Comparison of ENCODE assay signal across 7 cellular contexts in genomic region chr1:29282924-29283803, GRCh38. TPM values are rescaled to one million over a fixed set of nuclear protein-coding genes. Genes with fewer than 3 reads are reported as not detected.
A peak's percentile ranks its signal among the peaks of the same experiment; 100 is the strongest.
DNase-seq lines count a peak whose midpoint lies in the region; ATAC-seq and FAIRE-seq lines count a peak whose summit lies in the region.

No MANE protein-coding gene starts in this region.

- H3K27me3 ChIP-seq in iPS-18a (ENCODE audit: control insufficient read depth, insufficient read depth, low read length), result no peaks in the 10 kb centered on the region
- H3K27me3 ChIP-seq in aorta (ENCODE audit: control insufficient read depth in 1 of 2, insufficient read depth in 2 of 2, low read length in 1 of 2), result no peaks in the 10 kb centered on the region

- H3K27ac ChIP-seq in iPS-18a (ENCODE audit: low read length), result peak overlapping the region; percentile 21
- H3K27ac ChIP-seq in aorta (ENCODE audit: low read depth in 1 of 2, low read length in 2 of 2), result no peak overlapping the region

- H3K4me3 Mint-ChIP-seq in activated T-helper 17 cell treated with anti-CD3 and anti-CD28 coated beads, Interleukin-2, amount 50 U/mL, for 72 hours, result peak overlapping the region; percentile 48

- peaks cover 5% of the 10 kb centered on the region for H3K4me1 Mint-ChIP-seq in activated T-helper 17 cell treated with anti-CD3 and anti-CD28 coated beads, Interleukin-2, amount 50 U/mL, for 72 hours

- H3K4me1 ChIP-seq in iPS-18a (ENCODE audit: control insufficient read depth, low read depth, low read length) (peaks cover 13% of the 10 kb centered on the region), aorta (ENCODE audit: control insufficient read depth in 1 of 2, insufficient read depth in 2 of 2, low read length in 2 of 2) (no peaks in the 10 kb centered on the region)

- peak; percentile 62 for ATAC-seq in activated T-helper 17 cell treated with anti-CD3 and anti-CD28 coated beads, Interleukin-2, amount 50 U/mL, for 72 hours (replicated peaks)
- ATAC-seq in aorta (ENCODE audit: low FRiP score) (peak; percentile 69), GM21717 (IDR thresholded peaks at IDR 0.05; ENCODE audit: unreplicated experiment) (no peak)

- DNase-seq in LHCN-M2 (ENCODE audit: low read depth) (peak; percentile 51), aorta (peak in 1 of 2 donors; percentile 73), NCI-H1092 treated with DMSO at 0.1 percent for 48 hours (lab: John Stamatoyannopoulos, UW) (no peak)

- intact Hi-C loops in aorta (cut with DNase I), result no loop called here

- H3K9ac ChIP-seq in iPS-18a (ENCODE audit: low read length), result peak overlapping the region; percentile 31

- 56 to 57% methylated on average over 16 of the region's 16 CpGs for WGBS in aorta, 2 donors

- no peaks in the 10 kb centered on the region for H3K36me3 ChIP-seq in iPS-18a (ENCODE audit: control insufficient read depth, low read depth, low read length)
- no peaks in the 10 kb centered on the region for H3K36me3 ChIP-seq in aorta (ENCODE audit: control insufficient read depth in 1 of 2, insufficient read depth in 2 of 2, low read length in 1 of 2)

- peak; percentile 98 for FAIRE-seq in G401.6 (lab: Jason Lieb, UNC)

- no peaks in the 10 kb centered on the region for H3K9me3 Mint-ChIP-seq in activated T-helper 17 cell treated with anti-CD3 and anti-CD28 coated beads, Interleukin-2, amount 50 U/mL, for 72 hours

- peaks cover 3% of the 10 kb centered on the region for H3K27me3 Mint-ChIP-seq in activated T-helper 17 cell treated with anti-CD3 and anti-CD28 coated beads, Interleukin-2, amount 50 U/mL, for 72 hours

- peak overlapping the region; percentile 55 for H3K27ac Mint-ChIP-seq in activated T-helper 17 cell treated with anti-CD3 and anti-CD28 coated beads, Interleukin-2, amount 50 U/mL, for 72 hours

- no peaks in the 10 kb centered on the region for H3K36me3 Mint-ChIP-seq in activated T-helper 17 cell treated with anti-CD3 and anti-CD28 coated beads, Interleukin-2, amount 50 U/mL, for 72 hours (ENCODE audit: low read depth)

- no peaks in the 10 kb centered on the region for H3K9me3 ChIP-seq in iPS-18a (ENCODE audit: control insufficient read depth, low read depth, low read length)
- no peaks in the 10 kb centered on the region for H3K9me3 ChIP-seq in aorta (ENCODE audit: control insufficient read depth, low read length)

- H3K4me3 ChIP-seq in iPS-18a (ENCODE audit: low read length) (peak overlapping the region; percentile 57), aorta (ENCODE audit: low read length in 2 of 2) (no peak overlapping the region)

RNA-seq across cellular contexts. Expression of gene PTPRU, which starts 46.8 kb away (rescaled TPM):
- total RNA-seq in LHCN-M2 (2014; rRNA removed) (86.0 and 96.7 TPM in 2 replicates), aorta (10 to 100 TPM; 16.0 to 35.3 TPM)
- 6.0 TPM for polyA plus RNA-seq in LHCN-M2 (2012)
- 1 to 10 TPM in 1 of 2 donors, under 1 TPM in 1; 0.99 to 2.1 TPM for total RNA-seq in activated T-helper 17 cell treated with anti-CD3 and anti-CD28 coated beads, Interleukin-2, amount 50 U/mL, for 72 hours
- polyA plus RNA-seq in aorta, result 10 to 100 TPM in 1 of 2 donors, 1 to 10 TPM in 1; 8.1 to 10.4 TPM

RNA-seq across cellular contexts. Expression of gene MECR, which starts 52.4 kb away (rescaled TPM):
- total RNA-seq in LHCN-M2 (2014; rRNA removed) (32.4 and 33.3 TPM in 2 replicates), aorta (10 to 100 TPM; 18.0 to 22.5 TPM)
- 32.6 TPM for polyA plus RNA-seq in LHCN-M2 (2012)
- 10 to 100 TPM; 21.0 to 38.3 TPM for total RNA-seq in activated T-helper 17 cell treated with anti-CD3 and anti-CD28 coated beads, Interleukin-2, amount 50 U/mL, for 72 hours
- polyA plus RNA-seq in aorta, result 10 to 100 TPM; 14.7 to 20.8 TPM

Comparison
In these comparisons a context has a peak if more than half of its experiments do, and no peak if none do; other contexts are left out.
1. RNA of gene PTPRU, which starts 46.8 kb away (total RNA-seq): 86.0 to 96.7 TPM in LHCN-M2 and 16.0 to 35.3 TPM in aorta; 0.99 to 2.1 TPM in activated T-helper 17 cell treated with anti-CD3 and anti-CD28 coated beads, Interleukin-2, amount 50 U/mL, for 72 hours; every median in the first group is over 4 times any median in the second.